Comparison of ENCODE assay signal across 24 cellular contexts in the genomic region with DNA sequence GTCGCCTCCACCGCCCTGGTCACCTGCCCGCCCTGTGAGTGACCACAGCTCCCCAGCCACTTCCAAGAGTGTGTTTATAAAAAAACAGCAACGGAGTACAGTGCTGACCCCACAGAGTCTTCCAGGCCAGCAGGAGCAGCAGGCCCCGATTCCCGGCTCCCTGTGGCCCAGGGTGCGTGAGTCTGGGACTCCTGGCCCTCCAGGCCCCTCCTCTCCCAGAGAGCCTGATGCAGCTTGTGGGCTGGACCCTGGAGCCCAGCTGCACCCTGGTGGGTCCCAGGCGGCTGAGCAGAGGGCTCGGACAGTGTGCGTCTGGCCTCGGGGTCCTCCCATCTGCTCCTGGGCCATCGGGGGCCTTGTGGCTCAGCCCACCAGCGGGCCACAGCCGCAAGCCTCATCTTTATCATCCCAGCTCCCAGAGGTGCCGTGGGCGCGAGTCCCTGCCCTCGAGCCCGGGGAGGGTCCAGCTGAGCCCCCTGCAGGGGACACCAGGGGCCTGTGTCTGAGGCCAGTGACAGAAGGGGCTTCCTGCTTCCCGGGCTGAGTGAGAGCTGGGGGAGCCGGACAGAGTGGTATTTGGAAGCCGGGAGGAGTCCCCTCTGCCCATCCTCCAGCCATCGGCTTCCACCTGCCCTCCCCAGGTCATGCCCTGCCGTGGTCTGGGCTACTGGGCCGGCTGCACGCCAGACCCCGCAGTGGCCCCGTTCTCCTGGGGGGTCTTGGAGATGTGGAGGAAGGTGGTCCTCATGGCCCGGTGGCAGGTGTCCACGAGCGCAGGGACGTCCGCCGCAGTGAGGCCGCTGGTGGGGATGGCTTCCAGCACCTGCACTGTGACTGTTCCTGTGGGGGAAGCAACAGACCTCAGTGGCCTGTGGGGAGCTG. TPM values are rescaled to one million over a fixed set of nuclear protein-coding genes. Genes with fewer than 3 reads are reported as not detected.
A peak's percentile ranks its signal among the peaks of the same experiment; 100 is the strongest.
DNase-seq lines count a peak whose midpoint lies in the region; ATAC-seq and TF ChIP-seq lines count a peak whose summit lies in the region.
"Had no signal": no experiment of that assay in that cellular context is flagged by ENCODE, and none has a peak within 500 bp of the region (broad histone marks: within the 10 kb centered on the region; RNA-seq: fewer than 3 reads in every experiment).

No MANE protein-coding gene starts in this region.

- DNase-seq in Right ventricle myocardium superior (no peak), cardiac septum (ENCODE audit: low spot score) (no peak), glutamatergic neuron (peak; percentile 68), head of caudate nucleus (no peak)
- no peak for DNase-seq in stimulated activated effector memory CD8-positive, alpha-beta T cell treated with anti-CD3 and anti-CD28 coated beads, Interleukin-12 subunit alpha, Interleukin-12 subunit beta, amount 100 ng/mL, for 72 hours (ENCODE audit: low spot score in 2 of 2)
- DNase-seq: 8988T; activated gamma-delta T cell treated with Interleukin-2 at 50 U/mL for 16 hours; adrenal gland; foreskin fibroblast; NCI-H1417 treated with DMSO at 0.1 percent for 48 hours; NCI-H524 treated with DMSO at 0.1 percent for 48 hours; SIG-M5; stimulated activated CD4-positive, alpha-beta T cell treated with anti-CD3 and anti-CD28 coated beads, Interleukin-4, amount 100 ng/mL, for 4 hours; T-cell; uterus had no signal

- intact Hi-C loops in Right ventricle myocardium superior (cut with DNase I) (no loop called here), cardiac septum (cut with DNase I) (no loop called here), head of caudate nucleus (cut with DNase I) (no loop called here)

- no peak overlapping the region for H3K4me3 Mint-ChIP-seq in glutamatergic neuron (ENCODE audit: unreplicated experiment)
- no peak overlapping the region for H3K4me3 Mint-ChIP-seq in stimulated activated effector memory CD8-positive, alpha-beta T cell treated with anti-CD3 and anti-CD28 coated beads, Interleukin-12 subunit alpha, Interleukin-12 subunit beta, amount 100 ng/mL, for 72 hours
- H3K4me3 Mint-ChIP-seq: B cell; dendritic cell treated with granulocyte-macrophage colony-stimulating factor and Interleukin-4, amounts not matched to agents 40 ng/mL and 50 ng/mL, for 4 days; neural crest cell; T-cell had no signal

- H3K4me1 ChIP-seq in subcutaneous abdominal adipose tissue (ENCODE audit: control insufficient read depth in 5 of 5, insufficient read depth in 5 of 5, low read length in 5 of 5) = peaks cover 0 to 56% (median 38%) of the 10 kb centered on the region in 5 donors
- H3K4me1 ChIP-seq: adrenal gland, breast epithelium, prostate gland had no signal

- peak overlapping the region in 1 of 5 donors; percentile 35 for H3K9ac ChIP-seq in subcutaneous abdominal adipose tissue (ENCODE audit: low read length in 5 of 5)

- H3K27ac ChIP-seq in subcutaneous abdominal adipose tissue (ENCODE audit: low read depth, low read length) = peak overlapping the region; percentile 16
- H3K27ac ChIP-seq: adrenal gland, breast epithelium, epithelial cell of prostate, prostate gland, uterus, VCaP had no signal

- no peak for TF ChIP-seq CTCF in glutamatergic neuron (IDR thresholded peaks at IDR 0.05; ENCODE audit: partially characterized antibody, unreplicated experiment)

- no peak overlapping the region for H3K4me3 ChIP-seq in subcutaneous abdominal adipose tissue (ENCODE audit: low read depth in 1 of 5, low read length in 5 of 5)
- H3K4me3 ChIP-seq: adrenal gland, breast epithelium, prostate gland, smooth muscle cell, uterus had no signal

- H3K27me3 Mint-ChIP-seq in glutamatergic neuron (ENCODE audit: unreplicated experiment) = no peaks in the 10 kb centered on the region

- H3K9me3 Mint-ChIP-seq in glutamatergic neuron (ENCODE audit: unreplicated experiment) = peaks cover 2% of the 10 kb centered on the region
- H3K9me3 Mint-ChIP-seq in stimulated activated effector memory CD8-positive, alpha-beta T cell treated with anti-CD3 and anti-CD28 coated beads, Interleukin-12 subunit alpha, Interleukin-12 subunit beta, amount 100 ng/mL, for 72 hours = no peaks in the 10 kb centered on the region
- H3K9me3 Mint-ChIP-seq: dendritic cell treated with granulocyte-macrophage colony-stimulating factor and Interleukin-4, amounts not matched to agents 40 ng/mL and 50 ng/mL, for 4 days; neural crest cell; T-cell had no signal

- H3K27me3 ChIP-seq in subcutaneous abdominal adipose tissue (ENCODE audit: control insufficient read depth in 5 of 5, insufficient read depth in 4 of 5, low read length in 5 of 5) = no peaks in the 10 kb centered on the region
- H3K27me3 ChIP-seq: adrenal gland had no signal

- peak; percentile 3 for ATAC-seq in Right ventricle myocardium superior (ENCODE audit: poor library complexity)
- ATAC-seq in stimulated activated effector memory CD8-positive, alpha-beta T cell treated with anti-CD3 and anti-CD28 coated beads, Interleukin-12 subunit alpha, Interleukin-12 subunit beta, amount 100 ng/mL, for 72 hours = no peak
- ATAC-seq: T-cell had no signal

- H3K36me3 Mint-ChIP-seq in glutamatergic neuron (ENCODE audit: unreplicated experiment) = no peaks in the 10 kb centered on the region
- H3K36me3 Mint-ChIP-seq in stimulated activated effector memory CD8-positive, alpha-beta T cell treated with anti-CD3 and anti-CD28 coated beads, Interleukin-12 subunit alpha, Interleukin-12 subunit beta, amount 100 ng/mL, for 72 hours = peaks cover 16% of the 10 kb centered on the region
- H3K36me3 Mint-ChIP-seq: T-cell had no signal

- peaks cover 0 to 74% (median 50%) of the 10 kb centered on the region in 5 donors for H3K36me3 ChIP-seq in subcutaneous abdominal adipose tissue (ENCODE audit: control insufficient read depth in 5 of 5, insufficient read depth in 5 of 5, low read length in 5 of 5)
- H3K36me3 ChIP-seq: breast epithelium, uterus had no signal

- H3K4me1 Mint-ChIP-seq in glutamatergic neuron (ENCODE audit: low read depth, unreplicated experiment) = no peaks in the 10 kb centered on the region
- peaks cover 5% of the 10 kb centered on the region for H3K4me1 Mint-ChIP-seq in stimulated activated effector memory CD8-positive, alpha-beta T cell treated with anti-CD3 and anti-CD28 coated beads, Interleukin-12 subunit alpha, Interleukin-12 subunit beta, amount 100 ng/mL, for 72 hours
- H3K4me1 Mint-ChIP-seq: neural crest cell, T-cell had no signal

- H3K27ac Mint-ChIP-seq in glutamatergic neuron (ENCODE audit: unreplicated experiment) = peak overlapping the region; percentile 64
- H3K27ac Mint-ChIP-seq in stimulated activated effector memory CD8-positive, alpha-beta T cell treated with anti-CD3 and anti-CD28 coated beads, Interleukin-12 subunit alpha, Interleukin-12 subunit beta, amount 100 ng/mL, for 72 hours = no peak overlapping the region
- H3K27ac Mint-ChIP-seq: B cell; dendritic cell treated with granulocyte-macrophage colony-stimulating factor and Interleukin-4, amounts not matched to agents 40 ng/mL and 50 ng/mL, for 4 days; T-cell had no signal

- H3K9me3 ChIP-seq in subcutaneous abdominal adipose tissue (ENCODE audit: control insufficient read depth in 5 of 5, low read length in 5 of 5) = no peaks in the 10 kb centered on the region
- H3K9me3 ChIP-seq: adrenal gland, breast epithelium, prostate gland, uterus had no signal

RNA-seq across cellular contexts. Expression of a gene that starts 10.6 kb away (rescaled TPM):
- total RNA-seq in Right ventricle myocardium superior (61.5 TPM), cardiac septum (85.3 TPM), glutamatergic neuron (ENCODE audit: unreplicated experiment) (8.1 TPM)

RNA-seq across cellular contexts. Expression of a gene that starts 13.9 kb away (rescaled TPM):
- total RNA-seq in Right ventricle myocardium superior = 48.6 TPM
- total RNA-seq in cardiac septum = 48.4 TPM
- 72.8 TPM for total RNA-seq in glutamatergic neuron (ENCODE audit: unreplicated experiment)

RNA-seq across cellular contexts. Expression of a gene that starts 39.0 kb away (rescaled TPM):
- total RNA-seq in Right ventricle myocardium superior (15.1 TPM), cardiac septum (28.3 TPM), glutamatergic neuron (ENCODE audit: unreplicated experiment) (71.3 TPM)
